In genomic region chr17:78132767-78133178, GRCh38 we compare ENCODE assay signal across 11 cellular contexts. TPM values are rescaled to one million over a fixed set of nuclear protein-coding genes. Genes with fewer than 3 reads are reported as not detected.
DNase-seq lines count a peak whose midpoint lies in the region; TF ChIP-seq lines count a peak whose summit lies in the region.
"Had no signal": no experiment of that assay in that cellular context is flagged by ENCODE, and none has a peak within 500 bp of the region (broad histone marks: within the 10 kb centered on the region; RNA-seq: fewer than 3 reads in every experiment).

No MANE protein-coding gene starts in this region.

- H3K9me3 ChIP-seq in BLaER1 treated with 17β-estradiol and CSF1 and Interleukin-3, amounts not matched to agents 10 nM and 100 nM (replicated peaks in 1 of 11), result no peaks in the 10 kb centered on the region
- H3K9me3 ChIP-seq in HEK293 (ENCODE audit: control insufficient read depth, insufficient read depth, low read depth, low read length) (no peaks in the 10 kb centered on the region), mucosa of rectum (ENCODE audit: control insufficient read depth in 2 of 2, low read length in 2 of 2) (no peaks in the 10 kb centered on the region)

- peaks cover 78 to 90% (median 87%) of the 10 kb centered on the region in 10 experiments for H3K4me1 ChIP-seq in BLaER1 treated with 17β-estradiol and CSF1 and Interleukin-3, amounts not matched to agents 10 nM and 100 nM
- H3K4me1 ChIP-seq in HEK293 (ENCODE audit: control insufficient read depth, insufficient read depth, low read length), result peaks cover 3% of the 10 kb centered on the region; the same call in 1 of the 2 replicates
- peaks cover 31 to 38% of the 10 kb centered on the region in 2 donors for H3K4me1 ChIP-seq in mucosa of rectum (ENCODE audit: control insufficient read depth in 2 of 2, insufficient read depth in 2 of 2, low read length in 2 of 2)

- H3K4me3 Mint-ChIP-seq in activated T-helper 1 cell treated with anti-CD3 and anti-CD28 coated beads, Interleukin-12 subunit alpha, Interleukin-12 subunit beta, Interleukin-2, Interleukin-4 antibody, amounts not matched to agents 30 ng/mL and 10 ng/mL and 1 ng/mL, durations not matched to agents 14 hours and 24 hours and 36 hours, result peak overlapping the region; percentile 86

- peaks cover 0 to 63% (median 37%) of the 10 kb centered on the region in 11 experiments; a peak in 17 of 22 replicates for H4K20me1 ChIP-seq in BLaER1 treated with 17β-estradiol and CSF1 and Interleukin-3, amounts not matched to agents 10 nM and 100 nM

- H3K27ac ChIP-seq in BLaER1 treated with 17β-estradiol and CSF1 and Interleukin-3, amounts not matched to agents 10 nM and 100 nM, result peak overlapping the region in 8 of 11 experiments; percentile 19 to 95 (median 91); a peak in 13 of 22 replicates
- H3K27ac ChIP-seq in HEK293 (ENCODE audit: extremely low read depth, low read depth, low read length) (no peak overlapping the region), mucosa of rectum (ENCODE audit: low read depth in 2 of 2, low read length in 2 of 2) (peak overlapping the region in 1 of 2 donors; percentile 90)
- H3K27ac ChIP-seq: coronary artery had no signal

- CTCF ChIA-PET in HEK293 (lab: Yijun Ruan, JAX), result interaction anchor here (1.2 to 2.8 kb wide), 2 partner anchors 17 to 19 kb away, joined by 4 to 11 read pairs; no protein-coding TSS in a partner anchor

- no peaks in the 10 kb centered on the region for H3K27me3 Mint-ChIP-seq in activated T-helper 1 cell treated with anti-CD3 and anti-CD28 coated beads, Interleukin-12 subunit alpha, Interleukin-12 subunit beta, Interleukin-2, Interleukin-4 antibody, amounts not matched to agents 30 ng/mL and 10 ng/mL and 1 ng/mL, durations not matched to agents 14 hours and 24 hours and 36 hours (ENCODE audit: insufficient read depth)

- DNase-seq in activated T-helper 1 cell treated with anti-CD3 and anti-CD28 coated beads, Interleukin-12 subunit alpha, Interleukin-12 subunit beta, Interleukin-2, Interleukin-4 antibody, amounts not matched to agents 30 ng/mL and 10 ng/mL and 1 ng/mL, durations not matched to agents 14 hours and 24 hours and 36 hours (ENCODE audit: low spot score), result no peak
- DNase-seq in G401 (ENCODE audit: low spot score) (no peak), NCI-H446 (lab: John Stamatoyannopoulos, UW) (no peak), NCI-H524 (lab: John Stamatoyannopoulos, UW) (no peak)
- no peak for DNase-seq in stimulated activated CD4-positive, alpha-beta T cell treated with anti-CD3 and anti-CD28 coated beads, Interleukin-2, amount 100 ng/mL, for 24 hours
- DNase-seq: NCI-H1105 treated with DMSO at 0.1 percent for 48 hours, SW 1271 had no signal

- TF ChIP-seq CTCF in HEK293 (tag by site-specific recombination; IDR thresholded peaks at IDR 0.05), result no peak

- peaks cover 9 to 52% (median 28%) of the 10 kb centered on the region in 11 experiments; a peak in 21 of 22 replicates for H3K36me3 ChIP-seq in BLaER1 treated with 17β-estradiol and CSF1 and Interleukin-3, amounts not matched to agents 10 nM and 100 nM
- H3K36me3 ChIP-seq in HEK293 (ENCODE audit: control insufficient read depth in 2 of 2, insufficient read depth in 1 of 2, low read length in 2 of 2), result no peaks in the 10 kb centered on the region
- peaks cover 0 to 7% of the 10 kb centered on the region in 2 donors for H3K36me3 ChIP-seq in mucosa of rectum (ENCODE audit: control insufficient read depth in 2 of 2, insufficient read depth in 2 of 2, low read length in 2 of 2)

- H3K9me3 Mint-ChIP-seq in activated T-helper 1 cell treated with anti-CD3 and anti-CD28 coated beads, Interleukin-12 subunit alpha, Interleukin-12 subunit beta, Interleukin-2, Interleukin-4 antibody, amounts not matched to agents 30 ng/mL and 10 ng/mL and 1 ng/mL, durations not matched to agents 14 hours and 24 hours and 36 hours, result no peaks in the 10 kb centered on the region

- peaks cover 40% of the 10 kb centered on the region for H3K36me3 Mint-ChIP-seq in activated T-helper 1 cell treated with anti-CD3 and anti-CD28 coated beads, Interleukin-12 subunit alpha, Interleukin-12 subunit beta, Interleukin-2, Interleukin-4 antibody, amounts not matched to agents 30 ng/mL and 10 ng/mL and 1 ng/mL, durations not matched to agents 14 hours and 24 hours and 36 hours (ENCODE audit: low read depth)

- H3K27ac Mint-ChIP-seq in activated T-helper 1 cell treated with anti-CD3 and anti-CD28 coated beads, Interleukin-12 subunit alpha, Interleukin-12 subunit beta, Interleukin-2, Interleukin-4 antibody, amounts not matched to agents 30 ng/mL and 10 ng/mL and 1 ng/mL, durations not matched to agents 14 hours and 24 hours and 36 hours, result peak overlapping the region; percentile 83

- in situ Hi-C loops in G401 (cut with HindIII; ENCODE audit: low sequenced_read_pairs), result no loop called here

- H3K4me3 ChIP-seq in BLaER1 treated with 17β-estradiol and CSF1 and Interleukin-3, amounts not matched to agents 10 nM and 100 nM, result peak overlapping the region; percentile 60 to 92 (median 74)
- H3K4me3 ChIP-seq in HEK293 (ENCODE audit: low read depth, low read length) (no peak overlapping the region), mucosa of rectum (ENCODE audit: low read length in 2 of 2) (peak overlapping the region; percentile 1 to 48)

- intact Hi-C loops in activated T-helper 1 cell treated with anti-CD3 and anti-CD28 coated beads, Interleukin-12 subunit alpha, Interleukin-12 subunit beta, Interleukin-2, Interleukin-4 antibody, amounts not matched to agents 30 ng/mL and 10 ng/mL and 1 ng/mL, durations not matched to agents 14 hours and 24 hours and 36 hours (cut with micrococcal nuclease), result loop anchor here (2.0 to 5.0 kb wide), 6 partner anchors 112 to 1405 kb away; partner anchors contain the start of genes JMJD6, METTL23 and TNRC6C

- H3K4me1 Mint-ChIP-seq in activated T-helper 1 cell treated with anti-CD3 and anti-CD28 coated beads, Interleukin-12 subunit alpha, Interleukin-12 subunit beta, Interleukin-2, Interleukin-4 antibody, amounts not matched to agents 30 ng/mL and 10 ng/mL and 1 ng/mL, durations not matched to agents 14 hours and 24 hours and 36 hours (ENCODE audit: low read depth), result peaks cover 68% of the 10 kb centered on the region

- peak overlapping the region; percentile 70 to 95 (median 89); a peak in 21 of 22 replicates for H3K9ac ChIP-seq in BLaER1 treated with 17β-estradiol and CSF1 and Interleukin-3, amounts not matched to agents 10 nM and 100 nM
- no peak overlapping the region for H3K9ac ChIP-seq in mucosa of rectum (ENCODE audit: low read depth in 1 of 2, low read length in 2 of 2)

- H3K4me2 ChIP-seq in BLaER1 treated with 17β-estradiol and CSF1 and Interleukin-3, amounts not matched to agents 10 nM and 100 nM, result peak overlapping the region; percentile 94 to 100 (median 99)

- POLR2A ChIA-PET in HEK293 (lab: Yijun Ruan, JAX), result no interaction called here

- H3K27me3 ChIP-seq in BLaER1 treated with 17β-estradiol and CSF1 and Interleukin-3, amounts not matched to agents 10 nM and 100 nM, result no peaks in the 10 kb centered on the region
- H3K27me3 ChIP-seq in mucosa of rectum (ENCODE audit: control insufficient read depth in 2 of 2, insufficient read depth in 2 of 2, low read length in 2 of 2), result no peaks in the 10 kb centered on the region

TF ChIP-seq in HEK293, 187 proteins besides CTCF, POLR2A, EP300 and RAD21:
- TF ChIP-seq HIC1 (tag by site-specific recombination; IDR thresholded peaks at IDR 0.05) (0 out of 2 replicates have a peak, but pooled peaks have one; percentile 3), ZNF830 (tag by site-specific recombination; IDR thresholded peaks at IDR 0.05; ENCODE audit: low read depth) (no peak)

RNA-seq across cellular contexts. Expression of gene TMC8, which starts 2.2 kb away (rescaled TPM):
- total RNA-seq in activated T-helper 1 cell treated with anti-CD3 and anti-CD28 coated beads, Interleukin-12 subunit alpha, Interleukin-12 subunit beta, Interleukin-2, Interleukin-4 antibody, amounts not matched to agents 30 ng/mL and 10 ng/mL and 1 ng/mL, durations not matched to agents 14 hours and 24 hours and 36 hours, result 234 and 239 TPM in 2 replicates
- 0.14 TPM in 1 of 2 replicates, not detected in the other for total RNA-seq in G401 (2014; rRNA removed; shearing (Covaris generic))

RNA-seq across cellular contexts. Expression of gene TMC6, which starts 4.2 kb away (rescaled TPM):
- total RNA-seq in activated T-helper 1 cell treated with anti-CD3 and anti-CD28 coated beads, Interleukin-12 subunit alpha, Interleukin-12 subunit beta, Interleukin-2, Interleukin-4 antibody, amounts not matched to agents 30 ng/mL and 10 ng/mL and 1 ng/mL, durations not matched to agents 14 hours and 24 hours and 36 hours, result 265 and 268 TPM in 2 replicates
- total RNA-seq in G401 (2014; rRNA removed; shearing (Covaris generic)), result 50.5 and 69.0 TPM in 2 replicates

RNA-seq across cellular contexts. Expression of gene C17orf99, which starts 13.4 kb away (rescaled TPM):
- total RNA-seq in activated T-helper 1 cell treated with anti-CD3 and anti-CD28 coated beads, Interleukin-12 subunit alpha, Interleukin-12 subunit beta, Interleukin-2, Interleukin-4 antibody, amounts not matched to agents 30 ng/mL and 10 ng/mL and 1 ng/mL, durations not matched to agents 14 hours and 24 hours and 36 hours, result not detected in 2 replicates
- total RNA-seq in G401 (2014; rRNA removed; shearing (Covaris generic)), result not detected in 2 replicates

RNA-seq across cellular contexts. Expression of gene SYNGR2, which starts 35.6 kb away (rescaled TPM):
- 131 and 133 TPM in 2 replicates for total RNA-seq in activated T-helper 1 cell treated with anti-CD3 and anti-CD28 coated beads, Interleukin-12 subunit alpha, Interleukin-12 subunit beta, Interleukin-2, Interleukin-4 antibody, amounts not matched to agents 30 ng/mL and 10 ng/mL and 1 ng/mL, durations not matched to agents 14 hours and 24 hours and 36 hours
- total RNA-seq in G401 (2014; rRNA removed; shearing (Covaris generic)), result 67.0 and 71.8 TPM in 2 replicates

RNA-seq across cellular contexts. Expression of gene TK1, which starts 54.1 kb away (rescaled TPM):
- 65.8 and 66.8 TPM in 2 replicates for total RNA-seq in activated T-helper 1 cell treated with anti-CD3 and anti-CD28 coated beads, Interleukin-12 subunit alpha, Interleukin-12 subunit beta, Interleukin-2, Interleukin-4 antibody, amounts not matched to agents 30 ng/mL and 10 ng/mL and 1 ng/mL, durations not matched to agents 14 hours and 24 hours and 36 hours
- total RNA-seq in G401 (2014; rRNA removed; shearing (Covaris generic)), result 76.8 and 84.5 TPM in 2 replicates

Comparison
In these comparisons a context has a peak if more than half of its experiments do, and no peak if none do; other contexts are left out.
1. H3K9ac ChIP-seq: peak in BLaER1 treated with 17β-estradiol and CSF1 and Interleukin-3, amounts not matched to agents 10 nM and 100 nM (11 of 11); none in mucosa of rectum (0 of 2).
2. RNA of gene TMC8, which starts 2.2 kb away (total RNA-seq): 234 to 239 TPM in activated T-helper 1 cell treated with anti-CD3 and anti-CD28 coated beads, Interleukin-12 subunit alpha, Interleukin-12 subunit beta, Interleukin-2, Interleukin-4 antibody, amounts not matched to agents 30 ng/mL and 10 ng/mL and 1 ng/mL, durations not matched to agents 14 hours and 24 hours and 36 hours; 0.14 TPM in G401; every median in the first group is over 100 times any median in the second.